Comparison of ENCODE assay signal across 1 cellular context in genomic region chr18:44548291-44549221, GRCh38.
TF ChIP-seq lines count a peak whose summit lies in the region.

No MANE protein-coding gene starts in this region.

TF ChIP-seq in H1, 55 proteins besides CTCF, POLR2A, EP300 and RAD21 (continued from another document):
- TF ChIP-seq JUN (IDR thresholded peaks at IDR 0.05; ENCODE audit: low read depth, low read length): no peak
- no peak for TF ChIP-seq TBP (IDR thresholded peaks at IDR 0.05; ENCODE audit: low read depth, low read length)
- no peak for TF ChIP-seq SIN3A (conservative IDR thresholded peaks at IDR 0.05 in 1 of 2, IDR thresholded peaks at IDR 0.05 in 1 of 2; ENCODE audit: low read depth in 1 of 2, low read length in 2 of 2)
- no peak for TF ChIP-seq ZNF274 (IDR thresholded peaks at IDR 0.05; ENCODE audit: borderline replicate concordance, extremely low read depth, low read length)
- TF ChIP-seq RFX5 (IDR thresholded peaks at IDR 0.05; ENCODE audit: borderline replicate concordance, low read depth, low read length): no peak
- no peak for TF ChIP-seq TAF7 (optimal IDR thresholded peaks at IDR 0.05; ENCODE audit: borderline replicate concordance, low read depth, low read length)
